In genomic region chr6:41442800-41443501, GRCh38 we compare ENCODE assay signal across 8 cellular contexts.
DNase-seq lines count a peak whose midpoint lies in the region; ATAC-seq and TF ChIP-seq lines count a peak whose summit lies in the region.

No MANE protein-coding gene starts in this region.

- no peaks in the 10 kb centered on the region for H3K36me3 Mint-ChIP-seq in activated T-cell treated with anti-CD3 and anti-CD28 coated beads, Interleukin-2, amount 50 U/mL, for 24 hours (ENCODE audit: low read depth)
- no peaks in the 10 kb centered on the region for H3K36me3 Mint-ChIP-seq in activated naive CD4-positive, alpha-beta T cell treated with anti-CD3 and anti-CD28 coated beads, Interleukin-2, amount 50 U/mL, for 72 hours

- no peaks in the 10 kb centered on the region for H3K9me3 Mint-ChIP-seq in activated T-cell treated with anti-CD3 and anti-CD28 coated beads, Interleukin-2, amount 50 U/mL, for 24 hours
- H3K9me3 Mint-ChIP-seq in activated naive CD4-positive, alpha-beta T cell treated with anti-CD3 and anti-CD28 coated beads, Interleukin-2, amount 50 U/mL, for 72 hours, result no peaks in the 10 kb centered on the region

- H3K27me3 ChIP-seq in tibial nerve, result no peaks in the 10 kb centered on the region

- H3K27me3 Mint-ChIP-seq in activated T-cell treated with anti-CD3 and anti-CD28 coated beads, Interleukin-2, amount 50 U/mL, for 24 hours, result peaks cover 17% of the 10 kb centered on the region

- DNase-seq in activated T-cell treated with anti-CD3 and anti-CD28 coated beads, Interleukin-2, amount 50 U/mL, for 24 hours, result peak; percentile 46
- DNase-seq in activated T-cell treated with anti-CD3 and anti-CD28 coated beads for 4 hours, result no peak
- no peak for DNase-seq in activated naive CD4-positive, alpha-beta T cell treated with anti-CD3 and anti-CD28 coated beads, Interleukin-2, amount 50 U/mL, for 72 hours (ENCODE audit: low spot score in 2 of 2)
- peak; percentile 64 for DNase-seq in iris pigment epithelial cell (ENCODE audit: low read depth)
- DNase-seq in tibial nerve (ENCODE audit: low spot score in 2 of 2), result peak; percentile 48 to 50
- no peak for DNase-seq in NCI-H226

- H3K9me3 ChIP-seq in tibial nerve, result no peaks in the 10 kb centered on the region

- no peak overlapping the region for H3K4me3 Mint-ChIP-seq in activated T-cell treated with anti-CD3 and anti-CD28 coated beads, Interleukin-2, amount 50 U/mL, for 24 hours

- peak overlapping the region; percentile 14 to 36 (median 28) for H3K4me3 ChIP-seq in tibial nerve

- 6 to 7% methylated on average over 41 to 42 of the region's 42 CpGs for WGBS in tibial nerve, 2 donors

- peak overlapping the region; percentile 53 to 95 (median 80) for H3K27ac ChIP-seq in tibial nerve

- TF ChIP-seq CTCF in tibial nerve (IDR thresholded peaks at IDR 0.05), result peak; percentile 23 to 52 (median 43)

- H3K4me1 Mint-ChIP-seq in activated T-cell treated with anti-CD3 and anti-CD28 coated beads, Interleukin-2, amount 50 U/mL, for 24 hours (ENCODE audit: low read depth), result peaks cover 37% of the 10 kb centered on the region

- peaks cover 4 to 46% (median 20%) of the 10 kb centered on the region in 4 donors for H3K4me1 ChIP-seq in tibial nerve

- H3K27ac Mint-ChIP-seq in activated T-cell treated with anti-CD3 and anti-CD28 coated beads, Interleukin-2, amount 50 U/mL, for 24 hours, result no peak overlapping the region
- no peak overlapping the region for H3K27ac Mint-ChIP-seq in activated naive CD4-positive, alpha-beta T cell treated with anti-CD3 and anti-CD28 coated beads, Interleukin-2, amount 50 U/mL, for 72 hours

- TF ChIP-seq POLR2A in tibial nerve (IDR thresholded peaks at IDR 0.05), result no peak

- TF ChIP-seq EP300 in tibial nerve (IDR thresholded peaks at IDR 0.05), result peak in 1 of 2 donors; percentile 26

- peak; percentile 37 to 45 for ATAC-seq in activated naive CD4-positive, alpha-beta T cell treated with anti-CD3 and anti-CD28 coated beads, Interleukin-2, amount 50 U/mL, for 72 hours
- no peak for ATAC-seq in GM21576 (IDR thresholded peaks at IDR 0.05; ENCODE audit: unreplicated experiment)
- no peak for ATAC-seq in HG02571 (IDR thresholded peaks at IDR 0.05; ENCODE audit: unreplicated experiment)

- H3K36me3 ChIP-seq in tibial nerve, result no peaks in the 10 kb centered on the region

Comparison
In these comparisons a context has a peak if more than half of its experiments do, and no peak if none do; other contexts are left out.
1. DNase-seq: peak in activated T-cell treated with anti-CD3 and anti-CD28 coated beads, Interleukin-2, amount 50 U/mL, for 24 hours (single experiment), iris pigment epithelial cell (single experiment) and tibial nerve (2 of 2); none in activated T-cell treated with anti-CD3 and anti-CD28 coated beads for 4 hours (single experiment), activated naive CD4-positive, alpha-beta T cell treated with anti-CD3 and anti-CD28 coated beads, Interleukin-2, amount 50 U/mL, for 72 hours (0 of 2) and NCI-H226 (single experiment).
2. ATAC-seq: peak in activated naive CD4-positive, alpha-beta T cell treated with anti-CD3 and anti-CD28 coated beads, Interleukin-2, amount 50 U/mL, for 72 hours (2 of 2); none in GM21576 (single experiment) and HG02571 (single experiment).